ENCODE assay signal across 8 cellular contexts in the genomic region with DNA sequence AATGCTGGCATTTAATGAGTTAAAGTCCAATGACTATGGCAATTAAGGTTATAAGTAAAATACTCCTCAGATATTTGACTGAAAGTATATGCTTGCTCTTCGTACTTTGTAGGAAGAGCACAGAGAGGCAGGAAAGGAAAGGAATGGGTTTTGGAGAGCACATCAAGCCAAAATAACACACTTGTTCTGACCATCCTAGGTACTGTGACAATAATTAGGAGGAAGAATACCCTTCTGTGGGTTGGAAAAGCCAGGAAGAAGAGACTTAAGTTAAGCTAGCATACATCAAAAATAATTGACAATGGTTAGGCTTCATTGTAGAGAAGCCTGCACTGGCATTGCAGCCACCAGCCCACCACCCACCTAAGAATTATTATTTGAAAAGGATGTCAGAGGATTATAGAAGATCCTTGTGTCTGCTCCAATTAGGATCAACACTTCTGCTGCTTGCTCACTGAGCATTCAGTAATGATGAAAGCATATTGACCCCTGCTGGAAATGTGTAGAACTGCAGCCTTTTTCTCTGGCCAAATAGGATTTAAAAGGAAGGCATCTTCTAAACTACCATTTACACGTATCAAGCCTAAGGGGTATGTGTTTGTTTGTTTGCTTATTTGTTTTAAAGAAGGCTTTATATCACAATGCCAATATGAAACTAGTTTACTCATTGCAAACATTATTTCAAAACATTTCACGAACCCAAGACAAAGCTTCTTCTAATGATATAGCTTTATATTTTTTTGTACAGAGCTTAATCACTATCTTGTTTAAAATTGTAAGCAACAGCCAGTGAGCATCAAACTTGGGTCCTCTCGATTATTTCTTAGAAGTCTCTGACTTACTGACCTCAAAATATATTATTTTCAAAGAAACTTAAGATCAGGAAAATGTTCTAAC.
DNase-seq lines count a peak whose midpoint lies in the region; ATAC-seq, FAIRE-seq and TF ChIP-seq lines count a peak whose summit lies in the region.

No MANE protein-coding gene starts in this region.

- intact Hi-C loops in CD8-positive, alpha-beta T cell (cut with DNase I, micrococcal nuclease), result no loop called here

- no peaks in the 10 kb centered on the region for H3K4me1 ChIP-seq in CD8-positive, alpha-beta T cell (ENCODE audit: insufficient read depth, low read length)
- H3K4me1 ChIP-seq in suprapubic skin, result no peaks in the 10 kb centered on the region

- no peaks in the 10 kb centered on the region for H3K36me3 ChIP-seq in CD8-positive, alpha-beta T cell (ENCODE audit: insufficient read depth, low read length)
- no peaks in the 10 kb centered on the region for H3K36me3 ChIP-seq in suprapubic skin

- H3K4me3 Mint-ChIP-seq in CD8-positive, alpha-beta T cell, result no peak overlapping the region

- ATAC-seq in CD8-positive, alpha-beta T cell, result peak; percentile 71
- ATAC-seq in HG03378 (IDR thresholded peaks at IDR 0.05; ENCODE audit: unreplicated experiment), result peak; percentile 94

- no peak overlapping the region for H3K27ac ChIP-seq in CD8-positive, alpha-beta T cell (ENCODE audit: low read depth, low read length)
- H3K27ac ChIP-seq in suprapubic skin, result no peak overlapping the region

- H3K27me3 ChIP-seq in CD8-positive, alpha-beta T cell (ENCODE audit: insufficient read depth, low read length), result no peaks in the 10 kb centered on the region
- no peaks in the 10 kb centered on the region for H3K27me3 ChIP-seq in suprapubic skin

- H3K9me3 Mint-ChIP-seq in CD8-positive, alpha-beta T cell, result no peaks in the 10 kb centered on the region

- POLR2A ChIA-PET in CD8-positive, alpha-beta T cell (lab: Charles Lee), result no interaction called here

- WGBS in suprapubic skin, result 32% methylated on average over 4 of the region's 4 CpGs

- CTCF ChIA-PET in CD8-positive, alpha-beta T cell (lab: Charles Lee), result interaction anchor here (0.6 to 1.4 kb wide), 6 partner anchors 10 to 281 kb away, joined by 3 to 8 read pairs (median 3); no protein-coding TSS in a partner anchor

- H3K27ac Mint-ChIP-seq in CD8-positive, alpha-beta T cell, result no peak overlapping the region

- DNase-seq in CD8-positive, alpha-beta T cell, result peak in 5 of 7 experiments; percentile 8 to 51 (median 26)
- DNase-seq in GM19239 (ENCODE audit: insufficient read length, low spot score) (peak; percentile 28), NCI-H2227 treated with DMSO at 0.1 percent for 48 hours (lab: John Stamatoyannopoulos, UW) (peak; percentile 66), epidermal melanocyte (ENCODE audit: insufficient read length, low spot score) (peak; percentile 33), mucosa of gallbladder (ENCODE audit: low spot score) (peak; percentile 70), suprapubic skin (ENCODE audit: low spot score in 2 of 2) (no peak)
- DNase-seq in activated CD4-positive, alpha-beta T cell treated with anti-CD3 and anti-CD28 coated beads for 4 hours, result peak; percentile 12 to 38

- no peaks in the 10 kb centered on the region for H3K27me3 Mint-ChIP-seq in CD8-positive, alpha-beta T cell (ENCODE audit: low read depth)

- no peaks in the 10 kb centered on the region for H3K9me3 ChIP-seq in CD8-positive, alpha-beta T cell (ENCODE audit: low read length)
- H3K9me3 ChIP-seq in suprapubic skin, result no peaks in the 10 kb centered on the region

- TF ChIP-seq POLR2A in suprapubic skin (IDR thresholded peaks at IDR 0.05), result no peak

- H3K4me1 Mint-ChIP-seq in CD8-positive, alpha-beta T cell (ENCODE audit: low read depth), result no peaks in the 10 kb centered on the region

- TF ChIP-seq EP300 in suprapubic skin (IDR thresholded peaks at IDR 0.05), result no peak

- peak; percentile 84 for TF ChIP-seq CTCF in CD8-positive, alpha-beta T cell (IDR thresholded peaks at IDR 0.05)
- peak; percentile 61 to 81 for TF ChIP-seq CTCF in suprapubic skin (IDR thresholded peaks at IDR 0.05)

- no peaks in the 10 kb centered on the region for H3K36me3 Mint-ChIP-seq in CD8-positive, alpha-beta T cell

- H3K4me3 ChIP-seq in CD8-positive, alpha-beta T cell (ENCODE audit: low read depth, low read length), result no peak overlapping the region
- no peak overlapping the region for H3K4me3 ChIP-seq in suprapubic skin

- FAIRE-seq in GM19239 (lab: Jason Lieb, UNC), result peak; percentile 94

Comparison
In these comparisons a context has a peak if more than half of its experiments do, and no peak if none do; other contexts are left out.
1. DNase-seq: peak in CD8-positive, alpha-beta T cell (5 of 7), GM19239 (single experiment), NCI-H2227 treated with DMSO at 0.1 percent for 48 hours (single experiment), activated CD4-positive, alpha-beta T cell treated with anti-CD3 and anti-CD28 coated beads for 4 hours (2 of 2), epidermal melanocyte (single experiment) and mucosa of gallbladder (single experiment); none in suprapubic skin (0 of 2).